8 cellular contexts compared by ENCODE assay signal in genomic region chr3:12051586-12051985, GRCh38.
"Had no signal": no experiment of that assay in that cellular context is flagged by ENCODE, and none has a peak within 500 bp of the region (broad histone marks: within the 10 kb centered on the region; RNA-seq: fewer than 3 reads in every experiment).

No MANE protein-coding gene starts in this region.

- H3K4me3 ChIP-seq: HAP-1, K562 had no signal

- H3K9me3 ChIP-seq: HAP-1 had no signal

- H3K36me3 ChIP-seq: HAP-1 had no signal

- DNase-seq: GOT3, H7, HFFc6, IMR-90, KG1 had no signal

- ATAC-seq: HCT116, K562 had no signal

- H3K4me1 ChIP-seq: HAP-1 had no signal
